11 cellular contexts compared by ENCODE assay signal in genomic region chr13:99041788-99042187, GRCh38.
DNase-seq lines count a peak whose midpoint lies in the region; ATAC-seq, FAIRE-seq and TF ChIP-seq lines count a peak whose summit lies in the region.
"Had no signal": no experiment of that assay in that cellular context is flagged by ENCODE, and none has a peak within 500 bp of the region (broad histone marks: within the 10 kb centered on the region; RNA-seq: fewer than 3 reads in every experiment).

No MANE protein-coding gene starts in this region.

- no peak overlapping the region for H3K4me3 ChIP-seq in effector memory CD4-positive, alpha-beta T cell (ENCODE audit: insufficient read depth, low read depth, low read length, poor library complexity, severe bottlenecking)
- H3K4me3 ChIP-seq in MM.1S (ENCODE audit: low read length), result no peak overlapping the region
- H3K4me3 ChIP-seq: right atrium auricular region had no signal

- no peak for DNase-seq in effector memory CD4-positive, alpha-beta T cell
- DNase-seq in DMS 273 treated with DMSO at 0.1 percent for 48 hours (lab: John Stamatoyannopoulos, UW), result no peak
- no peak for DNase-seq in Right ventricle myocardium superior
- DNase-seq in RCC 7860 (ENCODE audit: low spot score), result no peak
- DNase-seq in MM.1S, result no peak
- DNase-seq: islet precursor cell, NCI-H2227 treated with DMSO at 0.1 percent for 48 hours had no signal

- H3K9me2 ChIP-seq in MM.1S (replicated peaks; ENCODE audit: insufficient read depth, low read length), result no peaks in the 10 kb centered on the region

- TF ChIP-seq CTCF in MM.1S (IDR thresholded peaks at IDR 0.05; ENCODE audit: low read length), result no peak

- no peaks in the 10 kb centered on the region for H3K27me3 ChIP-seq in effector memory CD4-positive, alpha-beta T cell (replicated peaks; ENCODE audit: control insufficient read depth, insufficient read depth, low read length, poor library complexity, severe bottlenecking)
- H3K27me3 ChIP-seq in MM.1S (replicated peaks; ENCODE audit: insufficient read depth, low read length), result no peaks in the 10 kb centered on the region
- H3K27me3 ChIP-seq: right atrium auricular region had no signal

- no peak overlapping the region for H3K9ac ChIP-seq in MM.1S (ENCODE audit: low read length)

- ATAC-seq in GM18519 (IDR thresholded peaks at IDR 0.05; ENCODE audit: low FRiP score, unreplicated experiment) (peak; percentile 48), GM21619 (IDR thresholded peaks at IDR 0.05; ENCODE audit: unreplicated experiment) (peak; percentile 48), HG03196 (IDR thresholded peaks at IDR 0.05; ENCODE audit: unreplicated experiment) (peak; percentile 38), Right ventricle myocardium superior (ENCODE audit: poor library complexity) (no peak)

- no peak overlapping the region for H2AFZ ChIP-seq in MM.1S (ENCODE audit: low read length)

- no peak for FAIRE-seq in RCC 7860 (lab: Jason Lieb, UNC)

- H3F3A ChIP-seq in MM.1S (ENCODE audit: insufficient read depth, low read length), result no peaks in the 10 kb centered on the region

- peaks cover 60% of the 10 kb centered on the region for H3K4me1 ChIP-seq in effector memory CD4-positive, alpha-beta T cell (ENCODE audit: control insufficient read depth, insufficient read depth, low read length, poor library complexity, severe bottlenecking)
- H3K4me1 ChIP-seq in MM.1S (ENCODE audit: low read length), result no peaks in the 10 kb centered on the region

- H3K36me3 ChIP-seq in effector memory CD4-positive, alpha-beta T cell (ENCODE audit: control insufficient read depth, insufficient read depth, low read length), result no peaks in the 10 kb centered on the region
- no peaks in the 10 kb centered on the region for H3K36me3 ChIP-seq in MM.1S (replicated peaks; ENCODE audit: insufficient read depth, low read length)
- H3K36me3 ChIP-seq: right atrium auricular region had no signal

- H3K79me2 ChIP-seq in MM.1S (ENCODE audit: low read length), result peaks cover 28% of the 10 kb centered on the region; the same call in 1 of the 2 replicates

- H4K20me1 ChIP-seq in MM.1S (ENCODE audit: insufficient read depth, low read length), result no peaks in the 10 kb centered on the region

- H3K4me2 ChIP-seq in MM.1S (ENCODE audit: low read depth, low read length), result no peak overlapping the region

- no peaks in the 10 kb centered on the region for H3K9me3 ChIP-seq in effector memory CD4-positive, alpha-beta T cell (ENCODE audit: control insufficient read depth, low read length)
- no peaks in the 10 kb centered on the region for H3K9me3 ChIP-seq in MM.1S (replicated peaks; ENCODE audit: insufficient read depth, low read length)
- H3K9me3 ChIP-seq: right atrium auricular region had no signal

- H3K27ac ChIP-seq in effector memory CD4-positive, alpha-beta T cell (ENCODE audit: insufficient read depth, low read length, poor library complexity, severe bottlenecking), result peak overlapping the region; percentile 23
- H3K27ac ChIP-seq in MM.1S (ENCODE audit: low read length), result no peak overlapping the region
- H3K27ac ChIP-seq: right atrium auricular region had no signal

- intact Hi-C loops in Right ventricle myocardium superior (cut with DNase I), result no loop called here
